ENCODE assay signal across 38 cellular contexts in genomic region chr5:9632495-9632894, GRCh38. TPM values are rescaled to one million over a fixed set of nuclear protein-coding genes. Genes with fewer than 3 reads are reported as not detected.
"Had no signal": no experiment of that assay in that cellular context is flagged by ENCODE, and none has a peak within 500 bp of the region (broad histone marks: within the 10 kb centered on the region; RNA-seq: fewer than 3 reads in every experiment).

No MANE protein-coding gene starts in this region.

- H3K27ac ChIP-seq: adrenal gland, body of pancreas, brain microvascular endothelial cell, breast epithelium, VCaP had no signal

- DNase-seq: activated B cell treated with CpG ODN at 0.5 μM for 24 hours; activated CD4-positive, alpha-beta memory T cell treated with anti-CD3 and anti-CD28 coated beads for 36 hours; activated CD4-positive, alpha-beta T cell treated with anti-CD3 and anti-CD28 coated beads for 4 hours; activated CD4-positive, alpha-beta T cell treated with anti-CD3 and anti-CD28 coated beads, Interleukin-2, amount 10 ng/mL, durations not matched to agents 24 days and 14 days; activated CD4-positive, alpha-beta T cell treated with anti-CD3 and anti-CD28 coated beads, Interleukin-2, amount 50 U/mL, for 1 hour; activated CD4-positive, alpha-beta T cell treated with anti-CD3 and anti-CD28 coated beads, Interleukin-2, amount 50 U/mL, for 4 hours; activated CD4-positive, CD25-positive, alpha-beta regulatory T cell treated with anti-CD3 and anti-CD28 coated beads, Interleukin-2, amount 50 U/mL, for 72 hours; activated CD8-positive, alpha-beta memory T cell treated with anti-CD3 and anti-CD28 coated beads, Interleukin-2, amount 50 U/mL, for 4 hours; activated CD8-positive, alpha-beta T cell treated with anti-CD3 and anti-CD28 coated beads for 36 hours; activated effector memory CD4-positive, alpha-beta T cell treated with anti-CD3 and anti-CD28 coated beads, Interleukin-2, amount 50 U/mL, for 16 hours; activated gamma-delta T cell treated with Interleukin-2 at 50 U/mL for 16 hours; activated naive CD4-positive, alpha-beta T cell; activated naive CD4-positive, alpha-beta T cell treated with anti-CD3 and anti-CD28 coated beads for 36 hours; activated naive CD4-positive, alpha-beta T cell treated with anti-CD3 and anti-CD28 coated beads, Interleukin-2, amount 50 U/mL, for 16 hours; activated naive CD8-positive, alpha-beta T cell treated with anti-CD3 and anti-CD28 coated beads for 36 hours; activated T-cell treated with anti-CD3 and anti-CD28 coated beads for 4 hours; activated T-cell treated with anti-CD3 and anti-CD28 coated beads, Interleukin-2, amount 50 U/mL, for 1 hour; activated T-cell treated with anti-CD3 and anti-CD28 coated beads, Interleukin-2, amount 50 U/mL, for 4 hours; activated T-cell treated with anti-CD3 and anti-CD28 coated beads, Interleukin-2, amount 50 U/mL, for 72 hours; adrenal gland; amniotic stem cell; aorta; body of pancreas; brain microvascular endothelial cell; central memory CD4-positive, alpha-beta T cell; T-helper 2 cell; T-helper 9 cell had no signal

- H3K36me3 Mint-ChIP-seq: activated naive CD4-positive, alpha-beta T cell treated with anti-CD3 and anti-CD28 coated beads, Interleukin-2, amount 50 U/mL, for 72 hours; activated naive CD8-positive, alpha-beta T cell treated with anti-CD3 and anti-CD28 coated beads for 36 hours had no signal

- H3K4me1 ChIP-seq: adrenal gland, body of pancreas, breast epithelium had no signal

- H3K27me3 Mint-ChIP-seq: activated B cell treated with CpG ODN at 0.5 μM for 24 hours; activated CD4-positive, alpha-beta memory T cell treated with anti-CD3 and anti-CD28 coated beads for 36 hours; activated CD4-positive, alpha-beta T cell treated with anti-CD3 and anti-CD28 coated beads, Interleukin-2, amount 10 ng/mL, durations not matched to agents 24 days and 14 days; activated CD8-positive, alpha-beta T cell treated with anti-CD3 and anti-CD28 coated beads for 36 hours; activated naive CD8-positive, alpha-beta T cell treated with anti-CD3 and anti-CD28 coated beads for 36 hours; activated T-helper 17 cell treated with anti-CD3 and anti-CD28 coated beads, Interleukin-2, amount 50 U/mL, for 72 hours had no signal

- ATAC-seq: activated CD8-positive, alpha-beta T cell treated with anti-CD3 and anti-CD28 coated beads for 36 hours; activated naive CD4-positive, alpha-beta T cell treated with anti-CD3 and anti-CD28 coated beads, Interleukin-2, amount 50 U/mL, for 72 hours; activated T-cell treated with anti-CD3 and anti-CD28 coated beads, Interleukin-2, amount 50 U/mL, for 4 hours; activated T-cell treated with anti-CD3 and anti-CD28 coated beads, Interleukin-2, amount 50 U/mL, for 72 hours; activated T-helper 17 cell treated with anti-CD3 and anti-CD28 coated beads, Interleukin-2, amount 50 U/mL, for 72 hours; body of pancreas had no signal

- H3K4me1 Mint-ChIP-seq: activated B cell treated with CpG ODN at 0.5 μM for 24 hours; activated CD4-positive, alpha-beta T cell treated with anti-CD3 and anti-CD28 coated beads, Interleukin-2, amount 10 ng/mL, durations not matched to agents 24 days and 14 days; activated naive CD8-positive, alpha-beta T cell treated with anti-CD3 and anti-CD28 coated beads for 36 hours; activated T-helper 17 cell treated with anti-CD3 and anti-CD28 coated beads, Interleukin-2, amount 50 U/mL, for 72 hours had no signal

- H3K4me3 ChIP-seq: adrenal gland, body of pancreas, breast epithelium had no signal

- FAIRE-seq: astrocyte, colon, TTC549 had no signal

- H3K4me3 Mint-ChIP-seq: activated B cell treated with CpG ODN at 0.5 μM for 24 hours; activated CD4-positive, alpha-beta memory T cell treated with anti-CD3 and anti-CD28 coated beads for 36 hours; activated CD4-positive, alpha-beta T cell treated with anti-CD3 and anti-CD28 coated beads, Interleukin-2, amount 10 ng/mL, durations not matched to agents 24 days and 14 days; activated CD8-positive, alpha-beta T cell treated with anti-CD3 and anti-CD28 coated beads for 36 hours; activated naive CD4-positive, alpha-beta T cell treated with anti-CD3 and anti-CD28 coated beads for 36 hours; activated naive CD8-positive, alpha-beta T cell treated with anti-CD3 and anti-CD28 coated beads for 36 hours; activated T-cell treated with anti-CD3 and anti-CD28 coated beads, Interleukin-2, amount 50 U/mL, for 4 hours; activated T-cell treated with anti-CD3 and anti-CD28 coated beads, Interleukin-2, amount 50 U/mL, for 72 hours; activated T-helper 1 cell treated with anti-CD3 and anti-CD28 coated beads, Interleukin-12 subunit alpha, Interleukin-12 subunit beta, Interleukin-2, Interleukin-4 antibody, amounts not matched to agents 30 ng/mL and 10 ng/mL and 1 ng/mL, durations not matched to agents 14 hours and 24 hours and 36 hours; activated T-helper 17 cell treated with anti-CD3 and anti-CD28 coated beads, Interleukin-2, amount 50 U/mL, for 72 hours; T-helper 2 cell treated with Interferon-gamma antibody and Interleukin-4, amounts not matched to agents 5 μg/mL and 100 μg/mL, for 36 hours had no signal

- H3K36me3 ChIP-seq: adrenal gland, brain microvascular endothelial cell, breast epithelium had no signal

- H3K27me3 ChIP-seq: adrenal gland, body of pancreas, brain microvascular endothelial cell, breast epithelium had no signal

- H3K27ac Mint-ChIP-seq: activated B cell treated with CpG ODN at 0.5 μM for 24 hours; activated CD4-positive, alpha-beta memory T cell treated with anti-CD3 and anti-CD28 coated beads for 36 hours; activated CD4-positive, alpha-beta T cell treated with anti-CD3 and anti-CD28 coated beads, Interleukin-2, amount 10 ng/mL, durations not matched to agents 24 days and 14 days; activated CD8-positive, alpha-beta T cell treated with anti-CD3 and anti-CD28 coated beads for 36 hours; activated naive CD4-positive, alpha-beta T cell treated with anti-CD3 and anti-CD28 coated beads for 36 hours; activated naive CD4-positive, alpha-beta T cell treated with anti-CD3 and anti-CD28 coated beads, Interleukin-2, amount 50 U/mL, for 72 hours; activated naive CD8-positive, alpha-beta T cell treated with anti-CD3 and anti-CD28 coated beads for 36 hours; activated T-cell treated with anti-CD3 and anti-CD28 coated beads, Interleukin-2, amount 50 U/mL, for 72 hours; activated T-helper 1 cell treated with anti-CD3 and anti-CD28 coated beads, Interleukin-12 subunit alpha, Interleukin-12 subunit beta, Interleukin-2, Interleukin-4 antibody, amounts not matched to agents 30 ng/mL and 10 ng/mL and 1 ng/mL, durations not matched to agents 14 hours and 24 hours and 36 hours; activated T-helper 17 cell treated with anti-CD3 and anti-CD28 coated beads, Interleukin-2, amount 50 U/mL, for 72 hours; T-helper 2 cell treated with Interferon-gamma antibody and Interleukin-4, amounts not matched to agents 5 μg/mL and 100 μg/mL, for 36 hours had no signal

- H3K9me3 ChIP-seq: adrenal gland had no signal

RNA-seq across cellular contexts. Expression of gene TAS2R1, which starts 2.3 kb away (rescaled TPM):
- total RNA-seq: activated B cell treated with CpG ODN at 0.5 μM for 24 hours; activated CD4-positive, alpha-beta memory T cell treated with anti-CD3 and anti-CD28 coated beads for 36 hours; activated CD4-positive, alpha-beta T cell treated with anti-CD3 and anti-CD28 coated beads, Interleukin-2, amount 10 ng/mL, durations not matched to agents 24 days and 14 days; activated CD8-positive, alpha-beta memory T cell treated with anti-CD3 and anti-CD28 coated beads for 36 hours; activated CD8-positive, alpha-beta T cell treated with anti-CD3 and anti-CD28 coated beads for 36 hours; activated naive CD4-positive, alpha-beta T cell treated with anti-CD3 and anti-CD28 coated beads for 36 hours; activated naive CD4-positive, alpha-beta T cell treated with anti-CD3 and anti-CD28 coated beads, Interleukin-2, amount 50 U/mL, for 72 hours; activated naive CD8-positive, alpha-beta T cell treated with anti-CD3 and anti-CD28 coated beads for 36 hours; activated T-cell treated with anti-CD3 and anti-CD28 coated beads, Interleukin-2, amount 50 U/mL, for 4 hours; activated T-cell treated with anti-CD3 and anti-CD28 coated beads, Interleukin-2, amount 50 U/mL, for 72 hours; activated T-helper 1 cell treated with anti-CD3 and anti-CD28 coated beads, Interleukin-12 subunit alpha, Interleukin-12 subunit beta, Interleukin-2, Interleukin-4 antibody, amounts not matched to agents 30 ng/mL and 10 ng/mL and 1 ng/mL, durations not matched to agents 14 hours and 24 hours and 36 hours; activated T-helper 17 cell treated with anti-CD3 and anti-CD28 coated beads, Interleukin-2, amount 50 U/mL, for 72 hours; adrenal gland; aorta; astrocyte; body of pancreas; breast epithelium; cardiac septum had no signal
- polyA plus RNA-seq: adrenal gland, aorta had no signal
